In genomic region chr5:38445374-38446028, GRCh38 we compare ENCODE assay signal across 11 cellular contexts.
A peak's percentile ranks its signal among the peaks of the same experiment; 100 is the strongest.
DNase-seq lines count a peak whose midpoint lies in the region; ATAC-seq, FAIRE-seq and TF ChIP-seq lines count a peak whose summit lies in the region.
"Had no signal": no experiment of that assay in that cellular context is flagged by ENCODE, and none has a peak within 500 bp of the region (broad histone marks: within the 10 kb centered on the region; RNA-seq: fewer than 3 reads in every experiment).

No MANE protein-coding gene starts in this region.

- no peaks in the 10 kb centered on the region for H3K79me2 ChIP-seq in neural progenitor cell (ENCODE audit: low read depth)

- DNase-seq in Daoy (ENCODE audit: low read depth) (peak; percentile 58), RCC 7860 (ENCODE audit: low spot score) (peak; percentile 69), fibroblast of villous mesenchyme (ENCODE audit: low read depth) (peak; percentile 33), gastrocnemius medialis (peak; percentile 59 to 78), SIG-M5 treated with dmso at 0.1 percent for 504 hours (lab: John Stamatoyannopoulos, UW; ENCODE audit: unreplicated experiment) (no peak), neural progenitor cell (ENCODE audit: low spot score) (no peak), GM12892 (ENCODE audit: insufficient read length) (no peak)
- DNase-seq in central memory CD4-positive, alpha-beta T cell, result no peak
- DNase-seq: CD8-positive, alpha-beta T cell had no signal

- no peak overlapping the region for H3K4me2 ChIP-seq in neural progenitor cell

- no peaks in the 10 kb centered on the region for H3F3A ChIP-seq in neural progenitor cell (ENCODE audit: low read depth)

- intact Hi-C loops in gastrocnemius medialis (cut with DNase I; ENCODE audit: low total_unique reads), result loop anchor here (1.0 to 10.0 kb wide), 4 partner anchors 21 to 611 kb away; no protein-coding TSS in a partner anchor

- H3K27ac Mint-ChIP-seq in neural progenitor cell, result no peak overlapping the region
- H3K27ac Mint-ChIP-seq: CD8-positive, alpha-beta T cell had no signal

- H4K20me1 ChIP-seq in neural progenitor cell (ENCODE audit: low read depth), result no peaks in the 10 kb centered on the region

- H3K4me3 ChIP-seq in fibroblast of villous mesenchyme (ENCODE audit: low read depth, low read length), result peak overlapping the region; percentile 60
- peak overlapping the region; percentile 55 to 61 (median 60) for H3K4me3 ChIP-seq in gastrocnemius medialis
- H3K4me3 ChIP-seq in neural progenitor cell, result no peak overlapping the region
- H3K4me3 ChIP-seq: cardiac muscle cell had no signal

- no peaks in the 10 kb centered on the region for H3K36me3 Mint-ChIP-seq in neural progenitor cell
- H3K36me3 Mint-ChIP-seq: CD8-positive, alpha-beta T cell had no signal

- peaks cover 2% of the 10 kb centered on the region for H3K27me3 Mint-ChIP-seq in neural progenitor cell (ENCODE audit: insufficient read depth, low read depth)

- H3K27ac ChIP-seq in gastrocnemius medialis (peak overlapping the region; percentile 89 to 94 (median 92)), neural progenitor cell (no peak overlapping the region)
- H3K27ac ChIP-seq: cardiac muscle cell had no signal

- TF ChIP-seq CTCF in fibroblast of villous mesenchyme (IDR thresholded peaks at IDR 0.05; ENCODE audit: insufficient read depth, low read depth, low read length) (no peak), gastrocnemius medialis (IDR thresholded peaks at IDR 0.05 in 4 of 5, conservative IDR thresholded peaks at IDR 0.05 in 1 of 5) (no peak), neural progenitor cell (IDR thresholded peaks at IDR 0.05) (no peak)

- H2AFZ ChIP-seq in neural progenitor cell (replicated peaks), result no peak overlapping the region

- peak in 1 of 2 donors; percentile 38 for TF ChIP-seq POLR2A in gastrocnemius medialis (IDR thresholded peaks at IDR 0.05)
- no peak for TF ChIP-seq POLR2A in GM12892 (IDR thresholded peaks at IDR 0.05; ENCODE audit: low read depth, low read length)

- H3K4me1 Mint-ChIP-seq in neural progenitor cell, result peaks cover 2% of the 10 kb centered on the region

- in situ Hi-C loops in gastrocnemius medialis (cut with MboI; ENCODE audit: low sequenced_read_pairs in 4 of 4), result loop anchor here in 3 of 4 donors (10.0 kb wide), 2 partner anchors 89 to 99 kb away; no protein-coding TSS in a partner anchor

- no peak overlapping the region for H3K4me3 Mint-ChIP-seq in neural progenitor cell
- H3K4me3 Mint-ChIP-seq: CD8-positive, alpha-beta T cell had no signal

- peak; percentile 62 to 69 for ATAC-seq in gastrocnemius medialis
- ATAC-seq: CD8-positive, alpha-beta T cell had no signal

- FAIRE-seq in RCC 7860 (lab: Jason Lieb, UNC) (peak; percentile 70), GM12892 (lab: Jason Lieb, UNC) (no peak)
- FAIRE-seq: frontal cortex had no signal

- no peaks in the 10 kb centered on the region for H3K27me3 ChIP-seq in gastrocnemius medialis
- H3K27me3 ChIP-seq in neural progenitor cell, result no peaks in the 10 kb centered on the region
- H3K27me3 ChIP-seq: cardiac muscle cell had no signal

- H3K9me3 Mint-ChIP-seq in neural progenitor cell, result no peaks in the 10 kb centered on the region
- H3K9me3 Mint-ChIP-seq: CD8-positive, alpha-beta T cell had no signal

- H3K9ac ChIP-seq in neural progenitor cell, result no peak overlapping the region

- H3K36me3 ChIP-seq in gastrocnemius medialis (no peaks in the 10 kb centered on the region), neural progenitor cell (no peaks in the 10 kb centered on the region)
- H3K36me3 ChIP-seq: cardiac muscle cell had no signal

- H3K9me3 ChIP-seq in gastrocnemius medialis (no peaks in the 10 kb centered on the region), neural progenitor cell (ENCODE audit: low read depth) (no peaks in the 10 kb centered on the region)

- H3K4me1 ChIP-seq in gastrocnemius medialis (peaks cover 37 to 39% of the 10 kb centered on the region in 2 donors), neural progenitor cell (no peaks in the 10 kb centered on the region)

Comparison
In these comparisons a context has a peak if more than half of its experiments do, and no peak if none do; other contexts are left out.
1. DNase-seq: peak in Daoy (single experiment), RCC 7860 (single experiment), fibroblast of villous mesenchyme (single experiment) and gastrocnemius medialis (2 of 2); none in SIG-M5 treated with dmso at 0.1 percent for 504 hours (single experiment), central memory CD4-positive, alpha-beta T cell (single experiment), neural progenitor cell (single experiment) and GM12892 (single experiment).